1 cellular context compared by ENCODE assay signal in the genomic region with DNA sequence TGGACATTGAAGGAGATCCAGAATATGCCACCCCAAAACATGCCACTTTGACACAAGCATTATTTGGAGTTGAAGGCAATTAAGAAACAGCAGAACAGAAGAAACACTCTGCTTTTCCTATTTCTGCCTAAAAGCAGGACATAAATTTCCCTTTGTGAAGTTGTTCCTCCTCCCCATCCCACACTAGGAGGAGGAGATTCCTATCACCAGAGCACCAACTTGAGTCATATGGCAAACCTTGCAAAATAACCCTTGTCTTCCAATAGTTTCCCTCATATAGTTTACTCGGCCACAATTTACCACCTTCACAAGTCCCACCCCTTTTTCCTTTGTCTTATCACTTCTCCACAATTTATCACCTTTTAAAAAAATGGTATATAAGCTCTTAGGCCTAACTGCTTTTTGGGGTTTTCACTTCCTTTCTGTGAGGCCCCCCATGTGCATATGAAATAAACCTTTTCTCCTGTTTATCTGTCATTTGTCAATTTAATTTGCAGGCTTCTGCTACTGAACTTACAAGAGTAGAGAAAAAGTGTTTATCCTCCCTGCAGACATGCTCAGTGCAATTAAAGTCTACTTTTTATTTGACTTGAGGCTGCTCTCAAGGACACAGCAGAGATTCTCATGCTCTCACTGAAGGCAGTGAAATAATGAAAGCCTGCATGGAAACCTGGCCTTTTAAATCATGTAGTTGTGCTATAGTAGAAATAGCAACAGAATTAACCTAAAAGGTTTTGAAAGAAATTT.
TF ChIP-seq lines count a peak whose summit lies in the region.

No MANE protein-coding gene starts in this region.

TF ChIP-seq in HepG2, 621 proteins besides CTCF, POLR2A, EP300 and RAD21:
- TF ChIP-seq SMARCC2 (IDR thresholded peaks at IDR 0.05) = no peak
- peak; percentile 5 for TF ChIP-seq HNRNPK (IDR thresholded peaks at IDR 0.05; ENCODE audit: low read depth, low read length, poor library complexity, severe bottlenecking)
